Comparison of ENCODE assay signal across 8 cellular contexts in genomic region chr11:63814383-63814736, GRCh38. TPM values are rescaled to one million over a fixed set of nuclear protein-coding genes. Genes with fewer than 3 reads are reported as not detected.
DNase-seq lines count a peak whose midpoint lies in the region; ATAC-seq and TF ChIP-seq lines count a peak whose summit lies in the region.

No MANE protein-coding gene starts in this region.

- in situ Hi-C loops in GM13977 (cut with MboI; ENCODE audit: low pct_unique_long_range_greater_than_20kb, low sequenced_read_pairs, unreplicated experiment), result no loop called here

- intact Hi-C loops in CD14-positive monocyte (cut with micrococcal nuclease), result no loop called here
- intact Hi-C loops in dorsolateral prefrontal cortex (cut with DNase I), result loop anchor here (5.0 kb wide), 3 partner anchors 47 to 172 kb away; partner anchors contain the start of genes ATL3 (in 1 of the 2) and ZFTA (in 1 of the 2)

- no peaks in the 10 kb centered on the region for H3K27me3 ChIP-seq in dorsolateral prefrontal cortex

- H3K4me3 Mint-ChIP-seq in CD14-positive monocyte (peak overlapping the region; percentile 80 to 87), nephron (peak overlapping the region; percentile 88 to 92 (median 91))

- H3K4me1 Mint-ChIP-seq in CD14-positive monocyte, result peaks cover 32% of the 10 kb centered on the region
- peaks cover 29% of the 10 kb centered on the region for H3K4me1 Mint-ChIP-seq in nephron

- peak overlapping the region; percentile 69 to 98 (median 91) for H3K4me3 ChIP-seq in dorsolateral prefrontal cortex

- ATAC-seq in HG03025 (IDR thresholded peaks at IDR 0.05; ENCODE audit: low FRiP score, unreplicated experiment), result no peak

- H3K27ac ChIP-seq in KOPT-K1 (ENCODE audit: low read depth, low read length, poor library complexity, severe bottlenecking), result peak overlapping the region; percentile 78
- H3K27ac ChIP-seq in dorsolateral prefrontal cortex, result peak overlapping the region in 41 of 59 donors; percentile 39 to 94 (median 84)

- H3K27me3 Mint-ChIP-seq in CD14-positive monocyte (ENCODE audit: low read depth in 3 of 3) (peaks cover 11 to 12% (median 12%) of the 10 kb centered on the region in 3 donors), nephron (ENCODE audit: low read depth) (no peaks in the 10 kb centered on the region)

- DNase-seq in CD14-positive monocyte (ENCODE audit: low spot score) (no peak), dorsolateral prefrontal cortex (no peak), GM13977 (ENCODE audit: low spot score) (no peak), ecto neural progenitor cell (ENCODE audit: low spot score) (no peak), NCI-H2171 treated with DMSO at 0.1 percent for 48 hours (lab: John Stamatoyannopoulos, UW) (no peak)

- no peak overlapping the region for H3K27ac Mint-ChIP-seq in CD14-positive monocyte
- H3K27ac Mint-ChIP-seq in nephron, result peak overlapping the region in 2 of 3 experiments; percentile 30 to 46

- TF ChIP-seq CTCF in CD14-positive monocyte (IDR thresholded peaks at IDR 0.05) (no peak), dorsolateral prefrontal cortex (IDR thresholded peaks at IDR 0.05 in 54 of 56, conservative IDR thresholded peaks at IDR 0.05 in 2 of 56; ENCODE audit: low read depth in 1 of 56, partially characterized antibody in 56 of 56) (no peak), nephron (IDR thresholded peaks at IDR 0.05; ENCODE audit: unreplicated experiment in 3 of 3) (no peak), GM13977 (IDR thresholded peaks at IDR 0.05; ENCODE audit: extremely low read depth, insufficient read depth, missing control alignments) (no peak)

- H3K9me3 Mint-ChIP-seq in CD14-positive monocyte (no peaks in the 10 kb centered on the region), nephron (no peaks in the 10 kb centered on the region)

- no peaks in the 10 kb centered on the region for H3K9me3 ChIP-seq in KOPT-K1 (ENCODE audit: insufficient read depth, low read length, poor library complexity, severe bottlenecking)

- H3K36me3 ChIP-seq in KOPT-K1 (ENCODE audit: insufficient read depth, low read length), result peaks cover 45% of the 10 kb centered on the region

- peaks cover 15 to 25% of the 10 kb centered on the region in 2 donors for H3K36me3 Mint-ChIP-seq in CD14-positive monocyte
- peaks cover 36% of the 10 kb centered on the region for H3K36me3 Mint-ChIP-seq in nephron (ENCODE audit: low read depth)

RNA-seq across cellular contexts. Expression of gene SPINDOC, which starts 1.1 kb away (rescaled TPM):
- under 1 TPM; 0.10 to 0.20 TPM for polyA plus RNA-seq in CD14-positive monocyte
- 10 to 100 TPM; 19.8 to 60.5 (median 27.7) TPM for total RNA-seq in dorsolateral prefrontal cortex

RNA-seq across cellular contexts. Expression of gene MARK2, which starts 24.6 kb away (rescaled TPM):
- 10 to 100 TPM; 32.4 to 33.3 TPM for polyA plus RNA-seq in CD14-positive monocyte
- 10 to 100 TPM; 47.0 to 75.5 (median 57.9) TPM for total RNA-seq in dorsolateral prefrontal cortex

RNA-seq across cellular contexts. Expression of gene ZFTA, which starts 45.8 kb away (rescaled TPM):
- polyA plus RNA-seq in CD14-positive monocyte, result not detected
- total RNA-seq in dorsolateral prefrontal cortex, result 10 to 100 TPM in 119 of 120 experiments, 1 to 10 TPM in 1; 8.7 to 41.2 (median 25.3) TPM

Comparison
In these comparisons a context has a peak if more than half of its experiments do, and no peak if none do; other contexts are left out.
1. H3K27ac Mint-ChIP-seq: peak in nephron (2 of 3); none in CD14-positive monocyte (0 of 7).
2. intact Hi-C loops: an anchor here in dorsolateral prefrontal cortex (5.0 kb wide); none called in CD14-positive monocyte.